ENCODE assay signal across 26 cellular contexts in the genomic region with DNA sequence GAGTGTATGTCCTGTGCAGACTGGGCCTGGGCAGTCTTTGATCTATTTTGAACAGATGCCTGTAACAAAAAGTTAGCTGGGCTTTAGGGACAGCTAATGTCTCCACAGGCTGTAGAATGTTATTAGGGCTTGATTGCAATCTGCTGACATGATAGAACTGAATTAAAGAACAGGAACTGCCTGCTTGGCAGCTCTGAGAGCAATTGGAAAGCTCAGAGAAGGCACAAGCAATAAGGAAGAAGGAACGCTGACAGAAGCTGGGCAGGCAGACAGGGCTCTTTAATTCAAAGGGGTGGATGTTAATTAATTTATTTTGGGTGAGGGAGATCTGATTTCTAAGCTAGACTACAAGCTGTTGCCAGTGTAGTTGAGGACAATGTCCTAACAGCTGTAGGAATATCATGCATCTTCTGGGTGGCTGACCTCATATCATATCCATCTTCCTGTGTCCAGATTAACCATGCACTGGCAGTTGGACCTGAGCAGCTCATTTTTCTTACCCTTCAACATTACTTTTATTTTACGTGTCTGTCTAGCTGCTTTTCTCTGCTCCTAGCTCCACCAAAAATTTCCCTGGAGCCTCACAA. TPM values are rescaled to one million over a fixed set of nuclear protein-coding genes. Genes with fewer than 3 reads are reported as not detected.
"Had no signal": no experiment of that assay in that cellular context is flagged by ENCODE, and none has a peak within 500 bp of the region (broad histone marks: within the 10 kb centered on the region; RNA-seq: fewer than 3 reads in every experiment).

No MANE protein-coding gene starts in this region.

- H3K27ac Mint-ChIP-seq: activated B cell treated with CpG ODN at 0.5 μM for 24 hours; activated CD4-positive, alpha-beta memory T cell treated with anti-CD3 and anti-CD28 coated beads for 36 hours; activated CD4-positive, alpha-beta T cell treated with anti-CD3 and anti-CD28 coated beads for 36 hours; activated naive CD4-positive, alpha-beta T cell treated with anti-CD3 and anti-CD28 coated beads, Interleukin-2, amount 10 ng/mL, durations not matched to agents 7 days and 5 days; natural killer cell; stimulated activated memory B cell treated with anti-CD40 and anti-IgM and Interleukin-4, amounts not matched to agents 10 μg/mL and 1 μg/mL and 100 μg/mL, for 72 hours; T-helper 1 cell treated with Interleukin-12 subunit alpha and Interleukin-12 subunit beta and Interleukin-4 antibody, amounts not matched to agents 30 μg/mL and 1 μg/mL, for 36 hours had no signal

- H3K9me3 ChIP-seq: left ventricle myocardium inferior, neutrophil, ovary, stomach, transverse colon, vagina had no signal

- H3K36me3 ChIP-seq: left ventricle myocardium inferior, neutrophil, ovary, stomach, transverse colon, vagina had no signal

- H3K4me3 ChIP-seq: left ventricle myocardium inferior, ovary, stomach, transverse colon, vagina had no signal

- ATAC-seq: activated CD4-positive, alpha-beta T cell treated with anti-CD3 and anti-CD28 coated beads for 36 hours; esophagus mucosa; natural killer cell; sciatic nerve; stimulated activated memory B cell treated with anti-CD40 and anti-IgM and Interleukin-4, amounts not matched to agents 10 μg/mL and 1 μg/mL and 100 μg/mL, for 72 hours had no signal

- H3K4me1 Mint-ChIP-seq: activated B cell treated with CpG ODN at 0.5 μM for 24 hours; activated CD4-positive, alpha-beta T cell treated with anti-CD3 and anti-CD28 coated beads for 36 hours; activated naive CD4-positive, alpha-beta T cell treated with anti-CD3 and anti-CD28 coated beads, Interleukin-2, amount 10 ng/mL, durations not matched to agents 7 days and 5 days; natural killer cell; stimulated activated memory B cell treated with anti-CD40 and anti-IgM and Interleukin-4, amounts not matched to agents 10 μg/mL and 1 μg/mL and 100 μg/mL, for 72 hours had no signal

- H3K27me3 ChIP-seq: ovary, stomach, transverse colon, vagina had no signal

- H3K9me3 Mint-ChIP-seq: activated B cell treated with CpG ODN at 0.5 μM for 24 hours; activated CD4-positive, alpha-beta memory T cell treated with anti-CD3 and anti-CD28 coated beads for 36 hours; activated naive CD4-positive, alpha-beta T cell treated with anti-CD3 and anti-CD28 coated beads, Interleukin-2, amount 10 ng/mL, durations not matched to agents 7 days and 5 days; natural killer cell; stimulated activated memory B cell treated with anti-CD40 and anti-IgM and Interleukin-4, amounts not matched to agents 10 μg/mL and 1 μg/mL and 100 μg/mL, for 72 hours; T-helper 1 cell treated with Interleukin-12 subunit alpha and Interleukin-12 subunit beta and Interleukin-4 antibody, amounts not matched to agents 30 μg/mL and 1 μg/mL, for 36 hours had no signal

- DNase-seq: activated B cell treated with CpG ODN at 0.5 μM for 24 hours; activated CD4-positive, alpha-beta memory T cell treated with anti-CD3 and anti-CD28 coated beads for 36 hours; activated CD4-positive, alpha-beta T cell treated with anti-CD3 and anti-CD28 coated beads for 36 hours; activated effector memory CD4-positive, alpha-beta T cell treated with anti-CD3 and anti-CD28 coated beads, Interleukin-2, amount 50 U/mL, for 16 hours; activated naive CD4-positive, alpha-beta T cell treated with anti-CD3 and anti-CD28 coated beads, Interleukin-2, amount 10 ng/mL, durations not matched to agents 7 days and 5 days; dermis blood vessel endothelial cell; effector CD8-positive, alpha-beta T cell; foreskin melanocyte; left ventricle myocardium inferior; midbrain; natural killer cell; ovary; small intestine; stimulated activated CD4-positive, alpha-beta T cell treated with anti-CD3 and anti-CD28 coated beads, Interleukin-15, amount 100 ng/mL, for 24 hours; stomach; T1000; transverse colon had no signal

- H3K4me1 ChIP-seq: stomach, vagina had no signal

- H3K4me3 Mint-ChIP-seq: activated B cell treated with CpG ODN at 0.5 μM for 24 hours; activated CD4-positive, alpha-beta memory T cell treated with anti-CD3 and anti-CD28 coated beads for 36 hours; activated CD4-positive, alpha-beta T cell treated with anti-CD3 and anti-CD28 coated beads for 36 hours; activated naive CD4-positive, alpha-beta T cell treated with anti-CD3 and anti-CD28 coated beads, Interleukin-2, amount 10 ng/mL, durations not matched to agents 7 days and 5 days; natural killer cell; stimulated activated memory B cell treated with anti-CD40 and anti-IgM and Interleukin-4, amounts not matched to agents 10 μg/mL and 1 μg/mL and 100 μg/mL, for 72 hours; T-helper 1 cell treated with Interleukin-12 subunit alpha and Interleukin-12 subunit beta and Interleukin-4 antibody, amounts not matched to agents 30 μg/mL and 1 μg/mL, for 36 hours had no signal

- H3K36me3 Mint-ChIP-seq: activated CD4-positive, alpha-beta memory T cell treated with anti-CD3 and anti-CD28 coated beads for 36 hours; activated naive CD4-positive, alpha-beta T cell treated with anti-CD3 and anti-CD28 coated beads, Interleukin-2, amount 10 ng/mL, durations not matched to agents 7 days and 5 days; natural killer cell; stimulated activated memory B cell treated with anti-CD40 and anti-IgM and Interleukin-4, amounts not matched to agents 10 μg/mL and 1 μg/mL and 100 μg/mL, for 72 hours had no signal

- H3K27ac ChIP-seq: left ventricle myocardium inferior, neutrophil, ovary, stomach, transverse colon, vagina had no signal

RNA-seq across cellular contexts. Expression of a gene that starts 20.7 kb away (rescaled TPM):
- total RNA-seq: activated B cell treated with CpG ODN at 0.5 μM for 24 hours; activated CD4-positive, alpha-beta memory T cell treated with anti-CD3 and anti-CD28 coated beads for 36 hours; activated CD4-positive, alpha-beta T cell treated with anti-CD3 and anti-CD28 coated beads for 36 hours; cardiac septum; dermis blood vessel endothelial cell; esophagus mucosa; left ventricle myocardium inferior; lung microvascular endothelial cell; natural killer cell; ovary; sciatic nerve; stomach; temporal lobe; transverse colon; vagina had no signal
- polyA plus RNA-seq: ovary, small intestine, stomach had no signal
